Comparison of ENCODE assay signal across 1 cellular context in genomic region chr6:159836294-159837140, GRCh38.
TF ChIP-seq lines count a peak whose summit lies in the region.

No MANE protein-coding gene starts in this region.

TF ChIP-seq in GM12878, 131 proteins besides CTCF, POLR2A, EP300 and RAD21:
- peak; percentile 77 for TF ChIP-seq MEF2B (IDR thresholded peaks at IDR 0.05; ENCODE audit: partially characterized antibody, poor library complexity, severe bottlenecking)
- no peak for TF ChIP-seq MTA2 (IDR thresholded peaks at IDR 0.05; ENCODE audit: low read depth)
- TF ChIP-seq SIN3A (IDR thresholded peaks at IDR 0.05; ENCODE audit: low read depth, low read length): no peak
